Comparison of ENCODE assay signal across 12 cellular contexts in genomic region chr10:60335708-60336107, GRCh38.
DNase-seq lines count a peak whose midpoint lies in the region; ATAC-seq, FAIRE-seq and TF ChIP-seq lines count a peak whose summit lies in the region.
"Had no signal": no experiment of that assay in that cellular context is flagged by ENCODE, and none has a peak within 500 bp of the region (broad histone marks: within the 10 kb centered on the region; RNA-seq: fewer than 3 reads in every experiment).

No MANE protein-coding gene starts in this region.

- H3K36me3 Mint-ChIP-seq in stimulated activated memory B cell treated with anti-CD40 and anti-IgM and Interleukin-4, amounts not matched to agents 10 μg/mL and 1 μg/mL and 100 μg/mL, for 72 hours: no peaks in the 10 kb centered on the region

- H3K4me3 ChIP-seq in LNCaP clone FGC (ENCODE audit: low read depth, low read length): no peak overlapping the region
- H3K4me3 ChIP-seq: lower lobe of right lung had no signal

- H3K4me3 Mint-ChIP-seq in stimulated activated memory B cell treated with anti-CD40 and anti-IgM and Interleukin-4, amounts not matched to agents 10 μg/mL and 1 μg/mL and 100 μg/mL, for 72 hours: no peak overlapping the region
- H3K4me3 Mint-ChIP-seq: activated T-helper 17 cell treated with anti-CD3 and anti-CD28 coated beads, Interleukin-2, amount 50 U/mL, for 72 hours had no signal

- peak; percentile 1 for DNase-seq in NCI-H2081 treated with DMSO at 0.1 percent for 48 hours (lab: John Stamatoyannopoulos, UW)
- no peak for DNase-seq in NCI-H2081 (lab: John Stamatoyannopoulos, UW)
- DNase-seq in LNCaP clone FGC (ENCODE audit: low read depth): no peak
- DNase-seq in cerebellar cortex (ENCODE audit: low spot score): peak; percentile 83
- no peak for DNase-seq in activated CD4-positive, alpha-beta T cell treated with anti-CD3 and anti-CD28 coated beads, Interleukin-2, amount 50 U/mL, for 1 hour
- DNase-seq in HTR-8/SVneo (ENCODE audit: insufficient read length, low spot score): no peak
- DNase-seq: lower lobe of right lung, NCI-H1436 treated with DMSO at 0.1 percent for 48 hours had no signal

- peak; percentile 29; the same call in 1 of the 2 replicates for TF ChIP-seq CTCF in LNCaP clone FGC (IDR thresholded peaks at IDR 0.05; ENCODE audit: control insufficient read depth, extremely low read depth, insufficient read depth)

- H3K27ac Mint-ChIP-seq in stimulated activated memory B cell treated with anti-CD40 and anti-IgM and Interleukin-4, amounts not matched to agents 10 μg/mL and 1 μg/mL and 100 μg/mL, for 72 hours: no peak overlapping the region
- H3K27ac Mint-ChIP-seq: activated T-helper 17 cell treated with anti-CD3 and anti-CD28 coated beads, Interleukin-2, amount 50 U/mL, for 72 hours had no signal

- no peaks in the 10 kb centered on the region for H3K27me3 Mint-ChIP-seq in stimulated activated memory B cell treated with anti-CD40 and anti-IgM and Interleukin-4, amounts not matched to agents 10 μg/mL and 1 μg/mL and 100 μg/mL, for 72 hours
- H3K27me3 Mint-ChIP-seq: activated T-helper 17 cell treated with anti-CD3 and anti-CD28 coated beads, Interleukin-2, amount 50 U/mL, for 72 hours had no signal

- no peaks in the 10 kb centered on the region for H3K9me3 Mint-ChIP-seq in stimulated activated memory B cell treated with anti-CD40 and anti-IgM and Interleukin-4, amounts not matched to agents 10 μg/mL and 1 μg/mL and 100 μg/mL, for 72 hours
- H3K9me3 Mint-ChIP-seq: activated T-helper 17 cell treated with anti-CD3 and anti-CD28 coated beads, Interleukin-2, amount 50 U/mL, for 72 hours had no signal

- H3K4me1 Mint-ChIP-seq in stimulated activated memory B cell treated with anti-CD40 and anti-IgM and Interleukin-4, amounts not matched to agents 10 μg/mL and 1 μg/mL and 100 μg/mL, for 72 hours: peaks cover 12% of the 10 kb centered on the region

- FAIRE-seq in HTR-8/SVneo (lab: Jason Lieb, UNC): no peak
- FAIRE-seq: endometrium had no signal

- peak; percentile 51 for ATAC-seq in stimulated activated memory B cell treated with anti-CD40 and anti-IgM and Interleukin-4, amounts not matched to agents 10 μg/mL and 1 μg/mL and 100 μg/mL, for 72 hours
- ATAC-seq in HG03457 (IDR thresholded peaks at IDR 0.05; ENCODE audit: unreplicated experiment): no peak
- ATAC-seq: activated T-helper 17 cell treated with anti-CD3 and anti-CD28 coated beads, Interleukin-2, amount 50 U/mL, for 72 hours; lower lobe of right lung had no signal

Comparison
In these comparisons a context has a peak if more than half of its experiments do, and no peak if none do; other contexts are left out.
1. DNase-seq: peak in NCI-H2081 treated with DMSO at 0.1 percent for 48 hours (single experiment) and cerebellar cortex (single experiment); none in NCI-H2081 (0 of 2), LNCaP clone FGC (single experiment), activated CD4-positive, alpha-beta T cell treated with anti-CD3 and anti-CD28 coated beads, Interleukin-2, amount 50 U/mL, for 1 hour (single experiment) and HTR-8/SVneo (single experiment).